ENCODE assay signal across 8 cellular contexts in the genomic region with DNA sequence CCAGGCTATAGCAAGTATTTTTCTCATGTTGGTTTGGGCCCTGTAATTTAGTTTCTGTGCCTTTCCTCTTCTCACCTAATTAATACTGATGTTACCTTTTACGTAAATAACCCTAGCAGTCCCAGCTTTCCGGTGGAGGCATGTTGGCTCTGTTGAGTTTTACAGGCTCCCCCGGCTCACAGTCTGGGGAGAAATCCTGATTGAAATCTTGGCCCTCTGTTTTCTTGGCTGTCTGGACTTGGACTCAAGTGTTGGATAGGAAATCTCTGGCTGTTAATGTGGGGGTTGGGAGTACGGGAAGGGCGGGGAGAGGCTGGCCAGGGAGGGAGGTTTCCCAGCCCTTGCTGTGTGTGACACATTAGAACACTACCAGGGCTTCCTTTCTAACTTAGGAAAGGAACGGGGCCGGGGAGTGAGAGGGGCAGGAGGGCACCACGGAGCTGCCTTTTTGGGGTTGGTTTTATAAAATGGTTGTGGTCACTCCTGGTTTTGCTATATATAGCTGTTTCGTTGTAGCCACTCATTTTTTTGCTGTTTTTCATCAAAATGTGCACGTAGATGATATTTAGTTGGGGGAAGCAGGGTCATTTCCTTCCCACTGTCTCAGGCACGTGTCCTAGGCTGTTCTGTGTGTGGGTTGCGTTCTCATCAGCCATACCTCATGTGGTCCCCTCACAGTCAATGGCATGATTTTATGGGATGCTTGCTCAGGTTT. TPM values are rescaled to one million over a fixed set of nuclear protein-coding genes. Genes with fewer than 3 reads are reported as not detected.
DNase-seq lines count a peak whose midpoint lies in the region; ATAC-seq and TF ChIP-seq lines count a peak whose summit lies in the region.

No MANE protein-coding gene starts in this region.

- in situ Hi-C loops in mammary epithelial cell (cut with MboI; ENCODE audit: low sequenced_read_pairs in 2 of 2), result loop anchor here in 1 of 2 donors (10.0 kb wide), 2 partner anchors 51 to 111 kb away; no protein-coding TSS in a partner anchor

- CTCF ChIA-PET in mammary epithelial cell (lab: Charles Lee; ENCODE audit: low non-redundant PET), result no interaction called here

- no peak overlapping the region for H2AFZ ChIP-seq in mammary epithelial cell (ENCODE audit: low read depth, low read length)

- intact Hi-C loops in mammary epithelial cell (cut with micrococcal nuclease), result loop anchor here (1.0 kb wide), 1 partner anchor 9 kb away; no protein-coding TSS in a partner anchor

- TF ChIP-seq CTCF in HL-60 (IDR thresholded peaks at IDR 0.05; ENCODE audit: insufficient read depth, low read length), result no peak
- TF ChIP-seq CTCF in mammary epithelial cell (conservative IDR thresholded peaks at IDR 0.05 in 1 of 2, IDR thresholded peaks at IDR 0.05 in 1 of 2; ENCODE audit: extremely low read depth in 1 of 2, insufficient read depth in 1 of 2, low read depth in 1 of 2, low read length in 2 of 2), result no peak
- no peak for TF ChIP-seq CTCF in lung (IDR thresholded peaks at IDR 0.05; ENCODE audit: control extremely low read depth, extremely low read depth)

- ATAC-seq in GM18909 (IDR thresholded peaks at IDR 0.05; ENCODE audit: poor library complexity, unreplicated experiment) (peak; percentile 56), lung (ENCODE audit: insufficient read depth, low FRiP score) (peak; percentile 55), HG03135 (IDR thresholded peaks at IDR 0.05; ENCODE audit: unreplicated experiment) (no peak)

- H3K9ac ChIP-seq in mammary epithelial cell (ENCODE audit: insufficient read depth, low read length), result no peak overlapping the region

- peaks cover 11% of the 10 kb centered on the region for H4K20me1 ChIP-seq in mammary epithelial cell (ENCODE audit: insufficient read depth, low read length)

- H3K27me3 ChIP-seq in HL-60 (ENCODE audit: insufficient read depth, poor library complexity, severe bottlenecking) (no peaks in the 10 kb centered on the region), mammary epithelial cell (ENCODE audit: insufficient read depth, low read length) (no peaks in the 10 kb centered on the region), lung (ENCODE audit: control insufficient read depth, insufficient read depth) (no peaks in the 10 kb centered on the region)

- H3K36me3 ChIP-seq in mammary epithelial cell (ENCODE audit: insufficient read depth, low read length) (no peaks in the 10 kb centered on the region), lung (ENCODE audit: control insufficient read depth in 2 of 2, insufficient read depth in 2 of 2, low read length in 2 of 2) (peaks cover 0 to 1% of the 10 kb centered on the region in 2 donors), urinary bladder (ENCODE audit: insufficient read depth) (no peaks in the 10 kb centered on the region)

- DNase-seq in HL-60 (ENCODE audit: low read depth in 1 of 2, low spot score in 1 of 2) (no peak), mammary epithelial cell (peak; percentile 58), lung (ENCODE audit: low spot score) (peak; percentile 64), COLO668 (lab: John Stamatoyannopoulos, UW; ENCODE audit: unreplicated experiment) (no peak), putamen (ENCODE audit: low spot score) (no peak)

- H3K79me2 ChIP-seq in mammary epithelial cell (ENCODE audit: insufficient read depth, low read length), result peaks cover 98% of the 10 kb centered on the region

- H3K4me3 ChIP-seq in HL-60 (replicated peaks; ENCODE audit: insufficient read depth, low read length), result no peak overlapping the region
- H3K4me3 ChIP-seq in mammary epithelial cell (replicated peaks in 1 of 3; ENCODE audit: insufficient read depth in 1 of 3, low read depth in 2 of 3, low read length in 3 of 3), result no peak overlapping the region
- H3K4me3 ChIP-seq in lung, result no peak overlapping the region
- no peak overlapping the region for H3K4me3 ChIP-seq in urinary bladder (ENCODE audit: low read depth, low read length)

- dilution Hi-C loops in mammary epithelial cell (cut with HindIII; ENCODE audit: low sequenced_read_pairs), result no loop called here

- peaks cover 60% of the 10 kb centered on the region for H3K4me1 ChIP-seq in mammary epithelial cell (ENCODE audit: insufficient read depth, low read length)
- H3K4me1 ChIP-seq in lung (ENCODE audit: control insufficient read depth in 2 of 2, insufficient read depth in 2 of 2, low read length in 2 of 2), result peaks cover 21 to 51% of the 10 kb centered on the region in 2 donors
- H3K4me1 ChIP-seq in urinary bladder (ENCODE audit: insufficient read depth), result peaks cover 2% of the 10 kb centered on the region

- H3K9me3 ChIP-seq in mammary epithelial cell (replicated peaks; ENCODE audit: insufficient read depth, low read length), result no peaks in the 10 kb centered on the region
- H3K9me3 ChIP-seq in lung (ENCODE audit: control insufficient read depth in 2 of 2, insufficient read depth in 1 of 2, low read length in 1 of 2), result no peaks in the 10 kb centered on the region

- BruUV-seq in mammary epithelial cell (replicated peaks; lab: Mats Ljungman, UMichigan), result no TSS peak

- peak overlapping the region; percentile 50 for H3K27ac ChIP-seq in HL-60 (replicated peaks)
- H3K27ac ChIP-seq in mammary epithelial cell (ENCODE audit: insufficient read depth, low read depth, low read length), result peak overlapping the region; percentile 16
- peak overlapping the region; percentile 43 to 88 for H3K27ac ChIP-seq in lung (ENCODE audit: low read depth in 1 of 2, low read length in 1 of 2)
- H3K27ac ChIP-seq in urinary bladder (ENCODE audit: low read depth), result peak overlapping the region; percentile 39

- peak overlapping the region; percentile 43 for H3K4me2 ChIP-seq in mammary epithelial cell (ENCODE audit: insufficient read depth, low read depth, low read length)

- 42% methylated on average over 11 of the region's 12 CpGs for WGBS in mammary epithelial cell (ENCODE audit: low coverage, missing lambda C conversion rate)
- 9 to 16% methylated on average over 12 of the region's 12 CpGs for WGBS in lung, 2 donors
- WGBS in urinary bladder, result 13% methylated on average over 12 of the region's 12 CpGs

RNA-seq across cellular contexts. Expression of a gene that starts 10.9 kb away (rescaled TPM):
- 100 to 1,000 TPM; 160 to 219 TPM for total RNA-seq in mammary epithelial cell
- 52.8 TPM for polyA plus RNA-seq in mammary epithelial cell
- polyA minus RNA-seq in mammary epithelial cell, result 319 TPM
- 100 to 1,000 TPM; 165 to 243 TPM for total RNA-seq in lung
- 10 to 100 TPM; 23.8 to 55.3 TPM for polyA plus RNA-seq in lung
- 233 TPM for total RNA-seq in urinary bladder
- polyA plus RNA-seq in urinary bladder, result 35.8 TPM

Comparison
In these comparisons a context has a peak if more than half of its experiments do, and no peak if none do; other contexts are left out.
1. DNase-seq: peak in mammary epithelial cell (single experiment) and lung (single experiment); none in HL-60 (0 of 2), COLO668 (single experiment) and putamen (single experiment).
2. Peak in every context shown above with its lines, with median percentiles within 50 percentile points of each other: H3K27ac ChIP-seq.